Comparison of ENCODE assay signal across 1 cellular context in genomic region chrX:152912121-152912520, GRCh38.
TF ChIP-seq lines count a peak whose summit lies in the region.

No MANE protein-coding gene starts in this region.

TF ChIP-seq in GM12878, 131 proteins besides CTCF, POLR2A, EP300 and RAD21:
- no peak for TF ChIP-seq SPI1 (IDR thresholded peaks at IDR 0.05; ENCODE audit: borderline replicate concordance, insufficient read depth, low read depth, low read length)
- TF ChIP-seq ATF3 (IDR thresholded peaks at IDR 0.05; ENCODE audit: borderline replicate concordance, extremely low read depth, low read depth, low read length), result no peak
- no peak for TF ChIP-seq SMAD1 (IDR thresholded peaks at IDR 0.05; ENCODE audit: low read depth, partially characterized antibody)
- no peak for TF ChIP-seq ASH2L (IDR thresholded peaks at IDR 0.05; ENCODE audit: borderline replicate concordance, low read depth)
- no peak for TF ChIP-seq FOXK2 (IDR thresholded peaks at IDR 0.05)
- no peak for TF ChIP-seq SUZ12 (IDR thresholded peaks at IDR 0.05; ENCODE audit: unreplicated experiment)
- no peak for TF ChIP-seq CHD4 (IDR thresholded peaks at IDR 0.05)
- no peak for TF ChIP-seq ZNF24 (IDR thresholded peaks at IDR 0.05)
- TF ChIP-seq ZNF207 (IDR thresholded peaks at IDR 0.05; ENCODE audit: borderline replicate concordance), result no peak
- TF ChIP-seq IKZF2 (IDR thresholded peaks at IDR 0.05), result no peak
- no peak for TF ChIP-seq LARP7 (IDR thresholded peaks at IDR 0.05)
- no peak for TF ChIP-seq SIX5 (IDR thresholded peaks at IDR 0.05; ENCODE audit: low read depth, low read length, severe bottlenecking)
- no peak for TF ChIP-seq ZZZ3 (IDR thresholded peaks at IDR 0.05; ENCODE audit: control insufficient read depth, insufficient read length, low read depth)
- TF ChIP-seq RUNX3 (IDR thresholded peaks at IDR 0.05; ENCODE audit: low read length), result no peak
- no peak for TF ChIP-seq PKNOX1 (IDR thresholded peaks at IDR 0.05)
- no peak for TF ChIP-seq NFYA (IDR thresholded peaks at IDR 0.05; ENCODE audit: borderline replicate concordance, low read depth, low read length)
- no peak for TF ChIP-seq SKIL (IDR thresholded peaks at IDR 0.05; ENCODE audit: low read depth, poor library complexity, severe bottlenecking)
- no peak for TF ChIP-seq HSF1 (IDR thresholded peaks at IDR 0.05; ENCODE audit: low read depth, low read length)
TF ChIP-seq in GM12878: peak in this region for 0.
